8 cellular contexts compared by ENCODE assay signal in genomic region chr1:207050768-207051614, GRCh38. TPM values are rescaled to one million over a fixed set of nuclear protein-coding genes. Genes with fewer than 3 reads are reported as not detected.
DNase-seq lines count a peak whose midpoint lies in the region; ATAC-seq and TF ChIP-seq lines count a peak whose summit lies in the region.

Gene YOD1 (minus strand): TSS chr1:207051208. CDS start chr1:207051030, 178 bp downstream.

- peak; percentile 55 for ATAC-seq in GM21825 (IDR thresholded peaks at IDR 0.05; ENCODE audit: unreplicated experiment)

- no peak for TF ChIP-seq CTCF in NB4 (IDR thresholded peaks at IDR 0.05; ENCODE audit: low read depth, low read length)

- peaks cover 21% of the 10 kb centered on the region for H3K27me3 Mint-ChIP-seq in activated naive CD4-positive, alpha-beta T cell treated with anti-CD3 and anti-CD28 coated beads, Interleukin-2, amount 10 ng/mL, durations not matched to agents 7 days and 5 days

- H3K4me3 ChIP-seq in NB4 (ENCODE audit: low read depth, low read length), result peak within 1 kb of the TSS; percentile 92
- H3K4me3 ChIP-seq in subcutaneous abdominal adipose tissue (ENCODE audit: low read depth in 1 of 5, low read length in 5 of 5), result peak within 1 kb of the TSS; percentile 95 to 99 (median 96)

- H3K36me3 Mint-ChIP-seq in activated naive CD4-positive, alpha-beta T cell treated with anti-CD3 and anti-CD28 coated beads, Interleukin-2, amount 10 ng/mL, durations not matched to agents 7 days and 5 days, result peaks cover 29% of the 10 kb centered on the region

- peak within 1 kb of the TSS; percentile 98 for H3K27ac Mint-ChIP-seq in activated naive CD4-positive, alpha-beta T cell treated with anti-CD3 and anti-CD28 coated beads, Interleukin-2, amount 10 ng/mL, durations not matched to agents 7 days and 5 days

- H3K4me1 Mint-ChIP-seq in activated naive CD4-positive, alpha-beta T cell treated with anti-CD3 and anti-CD28 coated beads, Interleukin-2, amount 10 ng/mL, durations not matched to agents 7 days and 5 days, result peaks cover 69% of the 10 kb centered on the region

- H3K36me3 ChIP-seq in subcutaneous abdominal adipose tissue (ENCODE audit: control insufficient read depth in 5 of 5, insufficient read depth in 5 of 5, low read length in 5 of 5), result peaks cover 14 to 21% (median 15%) of the 10 kb centered on the region in 5 donors

- TF ChIP-seq POLR2A in NB4 (IDR thresholded peaks at IDR 0.05; ENCODE audit: extremely low read depth, insufficient read length), result peak; percentile 61

- no peaks in the 10 kb centered on the region for H3K9me3 ChIP-seq in subcutaneous abdominal adipose tissue (ENCODE audit: control insufficient read depth in 5 of 5, low read length in 5 of 5)

- DNase-seq in DMS153 (lab: John Stamatoyannopoulos, UW) (peak; percentile 91), NB4 (ENCODE audit: low read depth) (peak; percentile 87), SK-N-DZ (ENCODE audit: low spot score) (peak; percentile 89), globus pallidus (ENCODE audit: low spot score) (peak; percentile 81), non-pigmented ciliary epithelial cell (ENCODE audit: low read depth) (peak; percentile 70)
- peak; percentile 94 for DNase-seq in activated naive CD4-positive, alpha-beta T cell treated with anti-CD3 and anti-CD28 coated beads, Interleukin-2, amount 10 ng/mL, durations not matched to agents 7 days and 5 days

- H3K4me3 Mint-ChIP-seq in activated naive CD4-positive, alpha-beta T cell treated with anti-CD3 and anti-CD28 coated beads, Interleukin-2, amount 10 ng/mL, durations not matched to agents 7 days and 5 days, result peak within 1 kb of the TSS; percentile 100

- H3K9me3 Mint-ChIP-seq in activated naive CD4-positive, alpha-beta T cell treated with anti-CD3 and anti-CD28 coated beads, Interleukin-2, amount 10 ng/mL, durations not matched to agents 7 days and 5 days, result peaks cover 3% of the 10 kb centered on the region

- H3K27ac ChIP-seq in subcutaneous abdominal adipose tissue (ENCODE audit: low read depth, low read length), result peak within 1 kb of the TSS; percentile 87

- no peaks in the 10 kb centered on the region for H3K27me3 ChIP-seq in subcutaneous abdominal adipose tissue (ENCODE audit: control insufficient read depth in 5 of 5, insufficient read depth in 4 of 5, low read length in 5 of 5)

- peaks cover 6 to 50% (median 36%) of the 10 kb centered on the region in 5 donors for H3K4me1 ChIP-seq in subcutaneous abdominal adipose tissue (ENCODE audit: control insufficient read depth in 5 of 5, insufficient read depth in 5 of 5, low read length in 5 of 5)

- CTCF ChIA-PET in activated naive CD4-positive, alpha-beta T cell treated with anti-CD3 and anti-CD28 coated beads, Interleukin-2, amount 10 ng/mL, durations not matched to agents 7 days and 5 days (lab: Charles Lee), result interaction anchor here (1.7 to 2.4 kb wide), 3 partner anchors 19 to 354 kb away, joined by 6 to 17 read pairs (median 7); no protein-coding TSS in a partner anchor

- H3K9ac ChIP-seq in subcutaneous abdominal adipose tissue (ENCODE audit: low read length in 5 of 5), result peak within 1 kb of the TSS; percentile 90 to 99 (median 93)

RNA-seq across cellular contexts. Expression of gene YOD1, which starts in this region (rescaled TPM):
- polyA plus RNA-seq in SK-N-DZ (2014; cell fraction: cytosol; rRNA removed), result 8.6 and 9.0 TPM in 2 replicates
- polyA plus RNA-seq in SK-N-DZ (2014; cell fraction: nucleus; rRNA removed), result 5.5 and 8.7 TPM in 2 replicates

Comparison
In these comparisons a context has a peak if more than half of its experiments do, and no peak if none do; other contexts are left out.
1. Peak in every context shown above with its lines: DNase-seq, ATAC-seq, H3K4me3 ChIP-seq and H3K27ac ChIP-seq.